ENCODE assay signal across 8 cellular contexts in the genomic region with DNA sequence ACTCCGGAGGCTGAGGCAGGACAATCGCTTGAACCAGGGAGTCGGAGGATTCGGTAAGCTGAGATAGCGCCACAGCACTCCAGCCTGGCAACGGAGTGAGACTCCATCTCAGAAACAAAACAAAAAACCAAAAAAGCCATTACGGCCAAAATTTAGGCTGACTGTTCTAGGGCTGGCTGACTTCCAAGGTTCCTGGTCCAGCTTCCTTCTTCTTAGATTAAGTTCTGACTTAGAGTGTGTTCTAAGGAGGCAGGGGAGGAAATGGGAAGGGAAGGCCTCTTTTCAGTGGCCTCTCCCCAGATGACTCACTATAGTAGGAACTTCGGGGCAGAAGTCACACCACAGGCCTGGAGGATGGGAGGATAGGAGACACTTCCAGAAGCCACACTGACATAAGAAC. TPM values are rescaled to one million over a fixed set of nuclear protein-coding genes. Genes with fewer than 3 reads are reported as not detected.
DNase-seq lines count a peak whose midpoint lies in the region; ATAC-seq and TF ChIP-seq lines count a peak whose summit lies in the region.

No MANE protein-coding gene starts in this region.

- H3K9me3 ChIP-seq in mucosa of rectum (ENCODE audit: control insufficient read depth in 2 of 2, low read length in 2 of 2) (no peaks in the 10 kb centered on the region), aorta (ENCODE audit: control insufficient read depth, low read length) (no peaks in the 10 kb centered on the region)

- H3K4me1 Mint-ChIP-seq in activated naive CD4-positive, alpha-beta T cell treated with anti-CD3 and anti-CD28 coated beads, Interleukin-2, amount 10 ng/mL, durations not matched to agents 7 days and 5 days: peaks cover 5% of the 10 kb centered on the region
- peaks cover 13% of the 10 kb centered on the region for H3K4me1 Mint-ChIP-seq in endothelial cell (ENCODE audit: unreplicated experiment)

- no peak overlapping the region for H3K9ac ChIP-seq in mucosa of rectum (ENCODE audit: low read depth in 1 of 2, low read length in 2 of 2)

- CTCF ChIA-PET in activated naive CD4-positive, alpha-beta T cell treated with anti-CD3 and anti-CD28 coated beads, Interleukin-2, amount 10 ng/mL, durations not matched to agents 7 days and 5 days (lab: Charles Lee): no interaction called here

- H3K9me3 Mint-ChIP-seq in activated naive CD4-positive, alpha-beta T cell treated with anti-CD3 and anti-CD28 coated beads, Interleukin-2, amount 10 ng/mL, durations not matched to agents 7 days and 5 days: no peaks in the 10 kb centered on the region
- H3K9me3 Mint-ChIP-seq in endothelial cell (ENCODE audit: unreplicated experiment): no peaks in the 10 kb centered on the region

- intact Hi-C loops in aorta (cut with DNase I): no loop called here

- peak overlapping the region; percentile 20 for H3K27ac Mint-ChIP-seq in activated naive CD4-positive, alpha-beta T cell treated with anti-CD3 and anti-CD28 coated beads, Interleukin-2, amount 10 ng/mL, durations not matched to agents 7 days and 5 days
- H3K27ac Mint-ChIP-seq in endothelial cell (ENCODE audit: unreplicated experiment): peak overlapping the region; percentile 64

- H3K4me3 ChIP-seq in mucosa of rectum (ENCODE audit: low read length in 2 of 2) (no peak overlapping the region), aorta (ENCODE audit: low read length in 2 of 2) (no peak overlapping the region)

- H3K27ac ChIP-seq in mucosa of rectum (ENCODE audit: low read depth in 2 of 2, low read length in 2 of 2): peak overlapping the region; percentile 70 to 85
- H3K27ac ChIP-seq in aorta (ENCODE audit: low read depth in 1 of 2, low read length in 2 of 2): peak overlapping the region; percentile 11 to 26

- H3K27me3 Mint-ChIP-seq in activated naive CD4-positive, alpha-beta T cell treated with anti-CD3 and anti-CD28 coated beads, Interleukin-2, amount 10 ng/mL, durations not matched to agents 7 days and 5 days: no peaks in the 10 kb centered on the region
- H3K27me3 Mint-ChIP-seq in endothelial cell (ENCODE audit: unreplicated experiment): peaks cover 3% of the 10 kb centered on the region

- TF ChIP-seq CTCF in endothelial cell (IDR thresholded peaks at IDR 0.05; ENCODE audit: unreplicated experiment): no peak

- DNase-seq in activated naive CD4-positive, alpha-beta T cell treated with anti-CD3 and anti-CD28 coated beads, Interleukin-2, amount 10 ng/mL, durations not matched to agents 7 days and 5 days: no peak
- DNase-seq in activated naive CD4-positive, alpha-beta T cell (lab: John Stamatoyannopoulos, UW): no peak
- no peak for DNase-seq in endothelial cell (ENCODE audit: low spot score)
- DNase-seq in aorta: peak in 1 of 2 donors; percentile 85
- DNase-seq in SK-N-DZ (ENCODE audit: low spot score): no peak

- peak; percentile 90 for ATAC-seq in aorta (ENCODE audit: low FRiP score)
- no peak for ATAC-seq in HG03565 (IDR thresholded peaks at IDR 0.05; ENCODE audit: unreplicated experiment)
- no peak for ATAC-seq in HG03039 (IDR thresholded peaks at IDR 0.05; ENCODE audit: unreplicated experiment)

- H3K27me3 ChIP-seq in mucosa of rectum (ENCODE audit: control insufficient read depth in 2 of 2, insufficient read depth in 2 of 2, low read length in 2 of 2) (no peaks in the 10 kb centered on the region), aorta (ENCODE audit: control insufficient read depth in 1 of 2, insufficient read depth in 2 of 2, low read length in 1 of 2) (no peaks in the 10 kb centered on the region)

- 17 to 18% methylated on average over 8 of the region's 8 CpGs for WGBS in aorta, 2 donors

- no peak overlapping the region for H3K4me3 Mint-ChIP-seq in activated naive CD4-positive, alpha-beta T cell treated with anti-CD3 and anti-CD28 coated beads, Interleukin-2, amount 10 ng/mL, durations not matched to agents 7 days and 5 days
- no peak overlapping the region for H3K4me3 Mint-ChIP-seq in endothelial cell (ENCODE audit: unreplicated experiment)

- H3K36me3 Mint-ChIP-seq in activated naive CD4-positive, alpha-beta T cell treated with anti-CD3 and anti-CD28 coated beads, Interleukin-2, amount 10 ng/mL, durations not matched to agents 7 days and 5 days: peaks cover 42% of the 10 kb centered on the region
- H3K36me3 Mint-ChIP-seq in endothelial cell (ENCODE audit: low read depth, unreplicated experiment): peaks cover 31% of the 10 kb centered on the region

- H3K36me3 ChIP-seq in mucosa of rectum (ENCODE audit: control insufficient read depth in 2 of 2, insufficient read depth in 2 of 2, low read length in 2 of 2): peaks cover 28 to 31% of the 10 kb centered on the region in 2 donors
- peaks cover 0 to 3% of the 10 kb centered on the region in 2 donors for H3K36me3 ChIP-seq in aorta (ENCODE audit: control insufficient read depth in 1 of 2, insufficient read depth in 2 of 2, low read length in 1 of 2)

- H3K4me1 ChIP-seq in mucosa of rectum (ENCODE audit: control insufficient read depth in 2 of 2, insufficient read depth in 2 of 2, low read length in 2 of 2) (peaks cover 10 to 16% of the 10 kb centered on the region in 2 donors), aorta (ENCODE audit: control insufficient read depth in 1 of 2, insufficient read depth in 2 of 2, low read length in 2 of 2) (no peaks in the 10 kb centered on the region)

RNA-seq across cellular contexts. Expression of a gene that starts 27.7 kb away (rescaled TPM):
- total RNA-seq in endothelial cell (ENCODE audit: unreplicated experiment) (0.26 TPM), aorta (1 to 10 TPM; 1.2 to 3.0 TPM)
- 1 to 10 TPM in 1 of 2 donors, under 1 TPM in 1; 0.75 to 6.5 TPM for polyA plus RNA-seq in aorta
- polyA plus RNA-seq in SK-N-DZ (2014; cell fraction: cytosol; rRNA removed): 0.16 and 3.6 TPM in 2 replicates
- 13.1 and 16.0 TPM in 2 replicates for polyA plus RNA-seq in SK-N-DZ (2014; cell fraction: nucleus; rRNA removed)
